Comparison of ENCODE assay signal across 27 cellular contexts in the genomic region with DNA sequence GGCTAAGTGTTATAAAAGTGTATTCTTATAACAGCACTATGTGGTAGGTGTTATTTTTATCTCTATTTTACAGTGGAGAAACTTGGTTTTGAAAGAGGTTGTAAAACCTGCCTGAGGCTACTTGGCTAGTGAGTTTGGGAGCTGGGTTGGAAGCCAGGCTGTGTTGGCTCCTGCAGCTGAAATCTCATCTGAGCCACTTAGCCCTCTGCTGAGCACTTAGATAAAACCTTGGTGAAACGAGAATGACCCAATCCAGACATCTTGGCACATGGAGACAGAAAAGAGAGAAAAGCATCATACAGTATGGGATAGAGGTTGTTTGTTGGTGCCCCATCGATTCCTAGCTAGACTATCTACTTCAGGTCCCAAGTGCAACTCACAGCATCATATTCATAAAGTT. TPM values are rescaled to one million over a fixed set of nuclear protein-coding genes. Genes with fewer than 3 reads are reported as not detected.
DNase-seq lines count a peak whose midpoint lies in the region; ATAC-seq and TF ChIP-seq lines count a peak whose summit lies in the region.
"Had no signal": no experiment of that assay in that cellular context is flagged by ENCODE, and none has a peak within 500 bp of the region (broad histone marks: within the 10 kb centered on the region; RNA-seq: fewer than 3 reads in every experiment).

No MANE protein-coding gene starts in this region.

- peak; percentile 84 for ATAC-seq in Right ventricle myocardium superior (ENCODE audit: poor library complexity)
- ATAC-seq in GM23338: no peak
- peak in 7 of 8 donors; percentile 47 to 84 (median 67) for ATAC-seq in heart right ventricle
- no peak for ATAC-seq in stimulated activated memory B cell treated with anti-CD40 and anti-IgM and Interleukin-4, amounts not matched to agents 10 μg/mL and 1 μg/mL and 100 μg/mL, for 72 hours
- no peak for ATAC-seq in naive thymus-derived CD4-positive, alpha-beta T cell
- ATAC-seq: CD8-positive, alpha-beta T cell; HepG2; K562; Panc1 had no signal

- no peak for DNase-seq in Right ventricle myocardium superior
- no peak for DNase-seq in left ventricle myocardium inferior
- DNase-seq in GM23338 (ENCODE audit: low spot score): no peak
- peak in 1 of 2 donors; percentile 21 for DNase-seq in heart right ventricle
- DNase-seq in AG20443 (ENCODE audit: low spot score): no peak
- DNase-seq in activated CD4-positive, alpha-beta memory T cell treated with anti-CD3 and anti-CD28 coated beads, Interleukin-2, amount 10 ng/mL, durations not matched to agents 7 days and 5 days: no peak
- DNase-seq in naive thymus-derived CD4-positive, alpha-beta T cell: no peak
- DNase-seq: Caco-2; CD8-positive, alpha-beta T cell; DMS79; GF-D8; MM.1S; NCI-H1694; NCI-H2081; NCI-H2227 treated with DMSO at 0.1 percent for 48 hours; NCI-H526 treated with DMSO at 0.1 percent for 48 hours; SIG-M5 had no signal

- 48 to 55% methylated on average over 2 of the region's 2 CpGs for WGBS in heart right ventricle, 2 donors

- H3K4me1 ChIP-seq in left ventricle myocardium inferior (peaks cover 10% of the 10 kb centered on the region), GM23338 (ENCODE audit: insufficient read depth) (no peaks in the 10 kb centered on the region), heart right ventricle (peaks cover 0 to 8% (median 0%) of the 10 kb centered on the region in 9 donors)
- no peaks in the 10 kb centered on the region for H3K4me1 ChIP-seq in naive thymus-derived CD4-positive, alpha-beta T cell (ENCODE audit: control insufficient read depth in 2 of 2, insufficient read depth in 2 of 2, low read length in 2 of 2)
- H3K4me1 ChIP-seq: Caco-2 had no signal

- no peak overlapping the region for H3K4me2 ChIP-seq in GM23338

- TF ChIP-seq CTCF in left ventricle myocardium inferior (IDR thresholded peaks at IDR 0.05; ENCODE audit: borderline replicate concordance) (no peak), GM23338 (conservative IDR thresholded peaks at IDR 0.05; ENCODE audit: low read depth in 2 of 2) (no peak), heart right ventricle (IDR thresholded peaks at IDR 0.05) (no peak)

- H3K27ac ChIP-seq in left ventricle myocardium inferior (replicated peaks): no peak overlapping the region
- no peak overlapping the region for H3K27ac ChIP-seq in GM23338 (ENCODE audit: low read depth)
- no peak overlapping the region for H3K27ac ChIP-seq in heart right ventricle
- no peak overlapping the region for H3K27ac ChIP-seq in naive thymus-derived CD4-positive, alpha-beta T cell (ENCODE audit: low read depth, low read length)
- H3K27ac ChIP-seq: C4-2B, RWPE1, SK-N-MC had no signal

- H4K20me1 ChIP-seq in GM23338 (replicated peaks; ENCODE audit: insufficient read depth): no peaks in the 10 kb centered on the region

- H3K4me1 Mint-ChIP-seq in GM23338: peaks cover 5% of the 10 kb centered on the region
- peaks cover 88% of the 10 kb centered on the region for H3K4me1 Mint-ChIP-seq in stimulated activated memory B cell treated with anti-CD40 and anti-IgM and Interleukin-4, amounts not matched to agents 10 μg/mL and 1 μg/mL and 100 μg/mL, for 72 hours
- no peaks in the 10 kb centered on the region for H3K4me1 Mint-ChIP-seq in activated CD4-positive, alpha-beta memory T cell treated with anti-CD3 and anti-CD28 coated beads, Interleukin-2, amount 10 ng/mL, durations not matched to agents 7 days and 5 days
- peaks cover 0 to 5% (median 0%) of the 10 kb centered on the region in 7 donors for H3K4me1 Mint-ChIP-seq in naive thymus-derived CD4-positive, alpha-beta T cell

- H3K4me3 ChIP-seq in left ventricle myocardium inferior: no peak overlapping the region
- H3K4me3 ChIP-seq in GM23338: no peak overlapping the region
- no peak overlapping the region for H3K4me3 ChIP-seq in heart right ventricle
- H3K4me3 ChIP-seq in naive thymus-derived CD4-positive, alpha-beta T cell (ENCODE audit: low read length): no peak overlapping the region
- H3K4me3 ChIP-seq: K562, SK-N-MC had no signal

- intact Hi-C loops in Right ventricle myocardium superior (cut with DNase I): no loop called here
- intact Hi-C loops in left ventricle myocardium inferior (cut with micrococcal nuclease): loop anchor here (5.0 kb wide), 1 partner anchor 58 kb away; no protein-coding TSS in a partner anchor
- intact Hi-C loops in heart right ventricle (cut with DNase I): loop anchor here in 4 of 10 donors (5.0 kb wide), 3 partner anchors 43 to 58 kb away; no protein-coding TSS in a partner anchor
- intact Hi-C loops in naive thymus-derived CD4-positive, alpha-beta T cell (cut with micrococcal nuclease): no loop called here

- peaks cover 73% of the 10 kb centered on the region for H3K27me3 ChIP-seq in left ventricle myocardium inferior (ENCODE audit: low read depth)
- H3K27me3 ChIP-seq in GM23338 (ENCODE audit: insufficient read depth): no peaks in the 10 kb centered on the region
- H3K27me3 ChIP-seq in heart right ventricle: peaks cover 0 to 45% (median 8%) of the 10 kb centered on the region in 7 donors
- no peaks in the 10 kb centered on the region for H3K27me3 ChIP-seq in naive thymus-derived CD4-positive, alpha-beta T cell (ENCODE audit: control insufficient read depth in 2 of 2, insufficient read depth in 2 of 2, low read length in 2 of 2)

- H3K36me3 ChIP-seq in left ventricle myocardium inferior: no peaks in the 10 kb centered on the region
- no peaks in the 10 kb centered on the region for H3K36me3 ChIP-seq in GM23338 (ENCODE audit: insufficient read depth)
- no peaks in the 10 kb centered on the region for H3K36me3 ChIP-seq in heart right ventricle
- no peaks in the 10 kb centered on the region for H3K36me3 ChIP-seq in naive thymus-derived CD4-positive, alpha-beta T cell (ENCODE audit: control insufficient read depth in 2 of 3, insufficient read depth in 3 of 3, low read length in 3 of 3)

- H2AFZ ChIP-seq in GM23338: 0 out of 2 replicates have a peak overlapping the region, but pooled peaks have one; percentile 7

- H3K27ac Mint-ChIP-seq in GM23338: no peak overlapping the region
- peak overlapping the region; percentile 79 for H3K27ac Mint-ChIP-seq in stimulated activated memory B cell treated with anti-CD40 and anti-IgM and Interleukin-4, amounts not matched to agents 10 μg/mL and 1 μg/mL and 100 μg/mL, for 72 hours
- H3K27ac Mint-ChIP-seq in activated CD4-positive, alpha-beta memory T cell treated with anti-CD3 and anti-CD28 coated beads, Interleukin-2, amount 10 ng/mL, durations not matched to agents 7 days and 5 days: no peak overlapping the region
- H3K27ac Mint-ChIP-seq in naive thymus-derived CD4-positive, alpha-beta T cell: no peak overlapping the region
- H3K27ac Mint-ChIP-seq: CD8-positive, alpha-beta T cell had no signal

- POLR2A ChIA-PET in activated CD4-positive, alpha-beta memory T cell treated with anti-CD3 and anti-CD28 coated beads, Interleukin-2, amount 10 ng/mL, durations not matched to agents 7 days and 5 days (lab: Charles Lee): interaction anchor here (0.8 kb wide), 1 partner anchor 74 kb away, joined by 3 read pairs; no protein-coding TSS in a partner anchor
- POLR2A ChIA-PET in naive thymus-derived CD4-positive, alpha-beta T cell (lab: Charles Lee): no interaction called here

- H3K9me3 ChIP-seq in left ventricle myocardium inferior (replicated peaks) (no peaks in the 10 kb centered on the region), heart right ventricle (no peaks in the 10 kb centered on the region)
- no peaks in the 10 kb centered on the region for H3K9me3 ChIP-seq in naive thymus-derived CD4-positive, alpha-beta T cell (ENCODE audit: control insufficient read depth in 2 of 3, low read length in 3 of 3)
- H3K9me3 ChIP-seq: Caco-2 had no signal

- H3K9me2 ChIP-seq in GM23338 (ENCODE audit: insufficient read depth): no peaks in the 10 kb centered on the region

- H3K4me3 Mint-ChIP-seq in GM23338: no peak overlapping the region
- no peak overlapping the region for H3K4me3 Mint-ChIP-seq in stimulated activated memory B cell treated with anti-CD40 and anti-IgM and Interleukin-4, amounts not matched to agents 10 μg/mL and 1 μg/mL and 100 μg/mL, for 72 hours
- H3K4me3 Mint-ChIP-seq in activated CD4-positive, alpha-beta memory T cell treated with anti-CD3 and anti-CD28 coated beads, Interleukin-2, amount 10 ng/mL, durations not matched to agents 7 days and 5 days: no peak overlapping the region
- H3K4me3 Mint-ChIP-seq in naive thymus-derived CD4-positive, alpha-beta T cell: no peak overlapping the region
- H3K4me3 Mint-ChIP-seq: CD8-positive, alpha-beta T cell had no signal

- H3K36me3 Mint-ChIP-seq in GM23338 (ENCODE audit: low read depth): no peaks in the 10 kb centered on the region
- peaks cover 70% of the 10 kb centered on the region for H3K36me3 Mint-ChIP-seq in stimulated activated memory B cell treated with anti-CD40 and anti-IgM and Interleukin-4, amounts not matched to agents 10 μg/mL and 1 μg/mL and 100 μg/mL, for 72 hours
- H3K36me3 Mint-ChIP-seq in activated CD4-positive, alpha-beta memory T cell treated with anti-CD3 and anti-CD28 coated beads, Interleukin-2, amount 10 ng/mL, durations not matched to agents 7 days and 5 days (ENCODE audit: low read depth): no peaks in the 10 kb centered on the region
- no peaks in the 10 kb centered on the region for H3K36me3 Mint-ChIP-seq in naive thymus-derived CD4-positive, alpha-beta T cell
- H3K36me3 Mint-ChIP-seq: CD8-positive, alpha-beta T cell had no signal

- H3K9me3 Mint-ChIP-seq in GM23338: no peaks in the 10 kb centered on the region
- no peaks in the 10 kb centered on the region for H3K9me3 Mint-ChIP-seq in stimulated activated memory B cell treated with anti-CD40 and anti-IgM and Interleukin-4, amounts not matched to agents 10 μg/mL and 1 μg/mL and 100 μg/mL, for 72 hours
- no peaks in the 10 kb centered on the region for H3K9me3 Mint-ChIP-seq in activated CD4-positive, alpha-beta memory T cell treated with anti-CD3 and anti-CD28 coated beads, Interleukin-2, amount 10 ng/mL, durations not matched to agents 7 days and 5 days
- H3K9me3 Mint-ChIP-seq in naive thymus-derived CD4-positive, alpha-beta T cell: peaks cover 0 to 4% (median 0%) of the 10 kb centered on the region in 11 donors
- H3K9me3 Mint-ChIP-seq: CD8-positive, alpha-beta T cell had no signal

- no peaks in the 10 kb centered on the region for H3F3A ChIP-seq in GM23338 (replicated peaks; ENCODE audit: low read depth)

- CTCF ChIA-PET in activated CD4-positive, alpha-beta memory T cell treated with anti-CD3 and anti-CD28 coated beads, Interleukin-2, amount 10 ng/mL, durations not matched to agents 7 days and 5 days (lab: Charles Lee): no interaction called here
- CTCF ChIA-PET in naive thymus-derived CD4-positive, alpha-beta T cell (lab: Charles Lee): interaction anchor here (0.7 kb wide), 1 partner anchor 59 kb away, joined by 4 read pairs; no protein-coding TSS in a partner anchor

- H3K27me3 Mint-ChIP-seq in GM23338 (ENCODE audit: insufficient read depth, low read depth, poor library complexity): peaks cover 4% of the 10 kb centered on the region
- no peaks in the 10 kb centered on the region for H3K27me3 Mint-ChIP-seq in stimulated activated memory B cell treated with anti-CD40 and anti-IgM and Interleukin-4, amounts not matched to agents 10 μg/mL and 1 μg/mL and 100 μg/mL, for 72 hours
- H3K27me3 Mint-ChIP-seq in activated CD4-positive, alpha-beta memory T cell treated with anti-CD3 and anti-CD28 coated beads, Interleukin-2, amount 10 ng/mL, durations not matched to agents 7 days and 5 days: peaks cover 12% of the 10 kb centered on the region
- peaks cover 0 to 12% (median 7%) of the 10 kb centered on the region in 5 donors for H3K27me3 Mint-ChIP-seq in naive thymus-derived CD4-positive, alpha-beta T cell

- no peaks in the 10 kb centered on the region for H3K79me2 ChIP-seq in GM23338 (replicated peaks; ENCODE audit: insufficient read depth)

RNA-seq across cellular contexts. Expression of a gene that starts 37.4 kb away (rescaled TPM):
- 0.73 TPM for total RNA-seq in Right ventricle myocardium superior
- 1.4 TPM for total RNA-seq in left ventricle myocardium inferior
- total RNA-seq in GM23338 (2014; rRNA removed; shearing (Covaris generic)): not detected in 2 replicates
- polyA plus RNA-seq in GM23338 (2016; fragmentation: Nextera tagmentation; extraction: Ambion mirVana): 0.11 and 0.40 TPM in 2 replicates
- total RNA-seq in heart right ventricle: 1 to 10 TPM in 3 of 10 donors, under 1 TPM in 7; 0.37 to 4.4 (median 0.65) TPM
- under 1 TPM; 0.25 to 0.95 TPM for polyA plus RNA-seq in heart right ventricle
- not detected for total RNA-seq in activated CD4-positive, alpha-beta memory T cell treated with anti-CD3 and anti-CD28 coated beads, Interleukin-2, amount 10 ng/mL, durations not matched to agents 7 days and 5 days
- total RNA-seq in naive thymus-derived CD4-positive, alpha-beta T cell: 1 to 10 TPM in 2 of 5 experiments, under 1 TPM in 2, not detected in 1; 0.54 to 6.5 (median 1.5) TPM
- under 1 TPM; 0.17 to 0.18 TPM for polyA plus RNA-seq in naive thymus-derived CD4-positive, alpha-beta T cell
- total RNA-seq: A172, HepG2, HT1080, K562, NCI-H460 had no signal
- polyA plus RNA-seq: HepG2, K562 had no signal

Comparison
In these comparisons a context has a peak if more than half of its experiments do, and no peak if none do; other contexts are left out.
1. ATAC-seq: peak in Right ventricle myocardium superior (single experiment) and heart right ventricle (7 of 8); none in GM23338 (single experiment), stimulated activated memory B cell treated with anti-CD40 and anti-IgM and Interleukin-4, amounts not matched to agents 10 μg/mL and 1 μg/mL and 100 μg/mL, for 72 hours (single experiment) and naive thymus-derived CD4-positive, alpha-beta T cell (single experiment).